Comparison of ENCODE assay signal across 8 cellular contexts in the genomic region with DNA sequence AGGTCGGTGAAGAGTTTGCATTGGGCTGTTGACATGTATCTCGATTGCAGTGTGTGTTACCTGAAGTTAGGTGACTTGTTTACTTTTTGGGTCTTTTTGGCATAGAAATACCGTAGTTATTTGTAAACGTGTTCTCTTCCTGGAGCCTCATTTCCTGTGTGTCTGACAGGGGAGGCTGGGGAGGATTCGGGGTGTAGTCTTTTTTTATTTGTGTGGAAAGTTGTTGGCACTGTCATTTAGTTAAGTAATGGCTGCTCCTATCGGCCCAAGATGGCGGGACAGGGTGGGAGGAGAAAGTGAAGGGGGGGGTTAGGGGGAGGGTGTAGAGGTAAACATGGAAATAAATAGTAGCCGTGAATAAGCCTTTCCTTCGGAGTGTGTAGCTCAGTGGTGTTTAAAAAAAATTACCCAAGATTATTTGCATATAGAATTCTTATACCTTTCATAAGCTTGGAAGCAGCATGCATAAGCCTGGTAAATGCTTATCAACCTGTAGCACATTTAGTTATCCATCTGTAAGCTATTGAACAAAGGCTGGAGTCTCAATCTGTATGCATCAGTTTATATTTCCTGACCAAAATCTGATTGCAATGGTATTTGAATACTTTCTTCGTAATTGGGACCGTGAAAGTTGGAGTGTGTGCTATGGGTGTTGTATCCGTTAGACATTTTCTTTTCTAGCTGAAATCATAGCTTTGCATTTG. TPM values are rescaled to one million over a fixed set of nuclear protein-coding genes. Genes with fewer than 3 reads are reported as not detected.
A peak's percentile ranks its signal among the peaks of the same experiment; 100 is the strongest.
DNase-seq lines count a peak whose midpoint lies in the region; ATAC-seq and TF ChIP-seq lines count a peak whose summit lies in the region.

No MANE protein-coding gene starts in this region.

- H3K27me3 Mint-ChIP-seq in activated naive CD8-positive, alpha-beta T cell treated with anti-CD3 and anti-CD28 coated beads, Interleukin-2, amount 50 U/mL, for 24 hours = no peaks in the 10 kb centered on the region

- H3K9me3 ChIP-seq in Peyer's patch = no peaks in the 10 kb centered on the region
- H3K9me3 ChIP-seq in right atrium auricular region = no peaks in the 10 kb centered on the region

- TF ChIP-seq CTCF in Peyer's patch (IDR thresholded peaks at IDR 0.05) (no peak), right atrium auricular region (IDR thresholded peaks at IDR 0.05) (no peak), retinal pigment epithelial cell (conservative IDR thresholded peaks at IDR 0.05; ENCODE audit: low read depth, low read length) (no peak)

- peaks cover 5% of the 10 kb centered on the region for H3K36me3 Mint-ChIP-seq in activated naive CD8-positive, alpha-beta T cell treated with anti-CD3 and anti-CD28 coated beads, Interleukin-2, amount 50 U/mL, for 24 hours (ENCODE audit: low read depth)

- H3K4me1 Mint-ChIP-seq in activated naive CD8-positive, alpha-beta T cell treated with anti-CD3 and anti-CD28 coated beads, Interleukin-2, amount 50 U/mL, for 24 hours = peaks cover 25% of the 10 kb centered on the region

- no peaks in the 10 kb centered on the region for H3K27me3 ChIP-seq in Peyer's patch
- no peaks in the 10 kb centered on the region for H3K27me3 ChIP-seq in right atrium auricular region

- DNase-seq in AG20443 (ENCODE audit: low spot score) = peak; percentile 20
- DNase-seq in H4 (ENCODE audit: low spot score) = peak; percentile 30
- DNase-seq in Peyer's patch = peak in 2 of 3 donors; percentile 58 to 64
- DNase-seq in activated naive CD8-positive, alpha-beta T cell treated with anti-CD3 and anti-CD28 coated beads, Interleukin-2, amount 50 U/mL, for 24 hours = peak; percentile 26
- DNase-seq in right atrium auricular region (ENCODE audit: low spot score) = no peak
- DNase-seq in retinal pigment epithelial cell (ENCODE audit: low read depth) = no peak
- no peak for DNase-seq in GF-D8 (lab: John Stamatoyannopoulos, UW)
- DNase-seq in OCI-M2 (lab: John Stamatoyannopoulos, UW; ENCODE audit: unreplicated experiment) = no peak

- H3K27ac ChIP-seq in Peyer's patch (peak overlapping the region; percentile 99 to 100 (median 99)), right atrium auricular region (peak overlapping the region; percentile 100)

- H3K4me3 ChIP-seq in Peyer's patch (peak overlapping the region; percentile 84 to 97 (median 94)), right atrium auricular region (peak overlapping the region; percentile 96 to 98), retinal pigment epithelial cell (ENCODE audit: low read length) (peak overlapping the region; percentile 92)

- TF ChIP-seq POLR2A in Peyer's patch (IDR thresholded peaks at IDR 0.05) = no peak

- H3K27ac Mint-ChIP-seq in activated naive CD8-positive, alpha-beta T cell treated with anti-CD3 and anti-CD28 coated beads, Interleukin-2, amount 50 U/mL, for 24 hours = peak overlapping the region; percentile 97

- peak overlapping the region; percentile 93 for H3K4me3 Mint-ChIP-seq in activated naive CD8-positive, alpha-beta T cell treated with anti-CD3 and anti-CD28 coated beads, Interleukin-2, amount 50 U/mL, for 24 hours

- H3K4me1 ChIP-seq in Peyer's patch (no peaks in the 10 kb centered on the region), right atrium auricular region (peaks cover 0 to 52% of the 10 kb centered on the region in 2 donors)

- H3K36me3 ChIP-seq in Peyer's patch = no peaks in the 10 kb centered on the region
- H3K36me3 ChIP-seq in right atrium auricular region = no peaks in the 10 kb centered on the region

- ATAC-seq in activated naive CD8-positive, alpha-beta T cell treated with anti-CD3 and anti-CD28 coated beads, Interleukin-2, amount 50 U/mL, for 24 hours = peak; percentile 44

- H3K9me3 Mint-ChIP-seq in activated naive CD8-positive, alpha-beta T cell treated with anti-CD3 and anti-CD28 coated beads, Interleukin-2, amount 50 U/mL, for 24 hours = no peaks in the 10 kb centered on the region

RNA-seq across cellular contexts. Expression of a gene that starts 1.6 kb away (rescaled TPM):
- 8.3 and 15.5 TPM in 2 replicates for total RNA-seq in H4 (2014; rRNA removed; shearing (Covaris generic))
- total RNA-seq in Peyer's patch (10 to 100 TPM; 40.4 to 83.2 (median 73.7) TPM), right atrium auricular region (10 to 100 TPM; 16.9 to 18.2 TPM)

RNA-seq across cellular contexts. Expression of a gene that starts 30.8 kb away (rescaled TPM):
- not detected in 2 replicates for total RNA-seq in H4 (2014; rRNA removed; shearing (Covaris generic))
- total RNA-seq in Peyer's patch (not detected), right atrium auricular region (not detected)

Comparison
In these comparisons a context has a peak if more than half of its experiments do, and no peak if none do; other contexts are left out.
1. DNase-seq: peak in AG20443 (single experiment), H4 (single experiment), Peyer's patch (2 of 3) and activated naive CD8-positive, alpha-beta T cell treated with anti-CD3 and anti-CD28 coated beads, Interleukin-2, amount 50 U/mL, for 24 hours (single experiment); none in right atrium auricular region (single experiment), retinal pigment epithelial cell (single experiment), GF-D8 (single experiment) and OCI-M2 (single experiment).
2. Peak in every context shown above with its lines, with median percentiles within 50 percentile points of each other: H3K4me3 ChIP-seq.